In the genomic region with DNA sequence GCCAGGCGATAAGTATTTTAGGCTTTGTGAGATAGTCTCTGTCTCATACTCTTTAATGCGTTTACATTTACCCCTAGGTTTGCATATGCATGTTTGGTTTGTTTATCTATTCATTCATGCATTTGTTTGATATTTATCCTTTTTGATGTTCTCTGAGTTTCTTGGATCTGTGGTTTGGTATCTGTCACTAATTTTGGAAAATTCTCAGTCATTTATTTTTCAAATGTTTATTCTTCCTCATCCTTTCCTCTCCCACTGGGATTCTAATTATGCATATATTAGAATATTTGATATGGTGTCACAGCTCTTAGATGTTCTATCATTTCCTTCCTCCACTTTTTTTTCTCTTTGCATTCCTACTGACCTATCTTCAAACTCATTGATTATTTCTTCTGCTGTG, we compare ENCODE assay signal across 11 cellular contexts. TPM values are rescaled to one million over a fixed set of nuclear protein-coding genes. Genes with fewer than 3 reads are reported as not detected.
A peak's percentile ranks its signal among the peaks of the same experiment; 100 is the strongest.
DNase-seq lines count a peak whose midpoint lies in the region; ATAC-seq, FAIRE-seq and TF ChIP-seq lines count a peak whose summit lies in the region.
"Not testable (repeated sequence)": the region's sequence is repeated elsewhere in the genome, so short reads cannot be mapped to it uniquely, and the experiment has no call there.
"Had no signal": no experiment of that assay in that cellular context is flagged by ENCODE, and none has a peak within 500 bp of the region (broad histone marks: within the 10 kb centered on the region; RNA-seq: fewer than 3 reads in every experiment).

No MANE protein-coding gene starts in this region.

- not testable (repeated sequence) for H3K79me2 ChIP-seq in mesendoderm (ENCODE audit: control insufficient read depth, insufficient read depth, low read length)

- H3K27me3 Mint-ChIP-seq in nephron progenitor cell (ENCODE audit: low read depth, poor library complexity): not testable (repeated sequence)

- TF ChIP-seq CTCF in HEK293 (tag by site-specific recombination; IDR thresholded peaks at IDR 0.05); VCaP (conservative IDR thresholded peaks at IDR 0.05); nephron progenitor cell (IDR thresholded peaks at IDR 0.05); pancreas (IDR thresholded peaks at IDR 0.05): not testable (repeated sequence)

- not testable (repeated sequence) for H2BK5ac ChIP-seq in mesendoderm (ENCODE audit: low read length)

- H3K27ac ChIP-seq in HEK293 (ENCODE audit: extremely low read depth, low read depth, low read length) (0 out of 2 replicates have a peak overlapping the region, but pooled peaks have one; percentile 37), VCaP (peak overlapping the region; percentile 51; the same call in 1 of the 2 replicates), mesendoderm (ENCODE audit: low read depth, low read length) (peak overlapping the region; percentile 51)
- not testable (repeated sequence) for H3K27ac ChIP-seq in pancreas; small intestine (ENCODE audit: low read depth in 1 of 2, low read length in 1 of 2)

- H3K4ac ChIP-seq in mesendoderm (ENCODE audit: low read depth, low read length): not testable (repeated sequence)

- not testable (repeated sequence) for ATAC-seq in pancreas

- not testable (repeated sequence) for H3K9me3 ChIP-seq in HEK293 (ENCODE audit: control insufficient read depth, insufficient read depth, low read depth, low read length); pancreas; small intestine (ENCODE audit: control insufficient read depth, low read depth)

- not testable (repeated sequence) for H2BK15ac ChIP-seq in mesendoderm (replicated peaks; ENCODE audit: low read depth)

- not testable (repeated sequence) for H3K79me1 ChIP-seq in mesendoderm (ENCODE audit: low read length)

- not testable (repeated sequence) for H3K23ac ChIP-seq in mesendoderm (ENCODE audit: low read length)

- peaks cover 17% of the 10 kb centered on the region for H3K9me3 Mint-ChIP-seq in nephron progenitor cell

- H3K4me2 ChIP-seq in mesendoderm (ENCODE audit: low read length): not testable (repeated sequence)

- intact Hi-C loops in pancreas (cut with DNase I): not testable (repeated sequence)

- not testable (repeated sequence) for H3K9ac ChIP-seq in mesendoderm (ENCODE audit: low read length)

- H2AK5ac ChIP-seq in mesendoderm (ENCODE audit: low read length): not testable (repeated sequence)

- POLR2A ChIA-PET in HEK293 (lab: Yijun Ruan, JAX): not testable (repeated sequence)

- not testable (repeated sequence) for H3K4me3 ChIP-seq in HEK293 (ENCODE audit: low read depth, low read length); mesendoderm (ENCODE audit: low read length); pancreas; small intestine (ENCODE audit: low read depth in 1 of 2, low read length in 2 of 2)

- CTCF ChIA-PET in HEK293 (lab: Yijun Ruan, JAX): interaction anchor here (0.6 kb wide), 1 partner anchor 548 kb away, joined by 3 read pairs; no protein-coding TSS in a partner anchor

- peaks cover 64% of the 10 kb centered on the region for H3K36me3 Mint-ChIP-seq in nephron progenitor cell (ENCODE audit: low read depth)

- FAIRE-seq in colon (lab: Jason Lieb, UNC) (peak; percentile 85), endometrium (lab: Jason Lieb, UNC) (peak; percentile 80), pancreas (lab: Jason Lieb, UNC) (peak; percentile 77), small intestine (lab: Jason Lieb, UNC) (peak; percentile 19)

- not testable (repeated sequence) for H3K18ac ChIP-seq in mesendoderm (ENCODE audit: low read length)

- not testable (repeated sequence) for H3K4me1 ChIP-seq in HEK293 (ENCODE audit: control insufficient read depth, insufficient read depth, low read length); mesendoderm (ENCODE audit: control insufficient read depth, low read depth, low read length); pancreas; small intestine (ENCODE audit: control insufficient read depth in 2 of 2, insufficient read depth in 1 of 2, low read depth in 1 of 2, low read length in 1 of 2)

- H3K56ac ChIP-seq in mesendoderm (ENCODE audit: low read length): not testable (repeated sequence)

- H3K27ac Mint-ChIP-seq in nephron progenitor cell: peak overlapping the region; percentile 84

- not testable (repeated sequence) for H4K5ac ChIP-seq in mesendoderm (ENCODE audit: low read length)

- DNase-seq in mesendoderm, nephron progenitor cell, pancreas, small intestine: not testable (repeated sequence)

- not testable (repeated sequence) for H3K4me3 Mint-ChIP-seq in nephron progenitor cell

- not testable (repeated sequence) for H3K27me3 ChIP-seq in mesendoderm (ENCODE audit: insufficient read depth, low read length, poor library complexity); pancreas; small intestine (ENCODE audit: control insufficient read depth in 2 of 2, insufficient read depth in 2 of 2, low read length in 2 of 2)

- H3K36me3 ChIP-seq in HEK293 (ENCODE audit: control insufficient read depth in 2 of 2, insufficient read depth in 1 of 2, low read length in 2 of 2); mesendoderm (ENCODE audit: control insufficient read depth, insufficient read depth, low read length); pancreas; small intestine (ENCODE audit: control insufficient read depth in 2 of 2, insufficient read depth in 2 of 2, low read length in 2 of 2): not testable (repeated sequence)

- WGBS in mesendoderm (ENCODE audit: extremely low coverage, insufficient coverage, low lambda C conversion rate): no CpG with 5 or more reads among the region's 2 CpGs
- 93 to 96% methylated on average over 2 of the region's 2 CpGs for WGBS in pancreas, 2 donors
- 81 to 95% (median 87%) methylated on average over 2 of the region's 2 CpGs for WGBS in small intestine, 3 donors

- not testable (repeated sequence) for H4K8ac ChIP-seq in mesendoderm (ENCODE audit: low read depth, low read length)

- not testable (repeated sequence) for H2BK120ac ChIP-seq in mesendoderm (ENCODE audit: low read depth, low read length)

- H3K4me1 Mint-ChIP-seq in nephron progenitor cell: peaks cover 22% of the 10 kb centered on the region

TF ChIP-seq in HEK293, 187 proteins besides CTCF, POLR2A, EP300 and RAD21:
- peak; percentile 93 for TF ChIP-seq ZNF558 (tag by site-specific recombination; IDR thresholded peaks at IDR 0.05)

RNA-seq across cellular contexts. Expression of gene DPY19L2, which starts 11.9 kb away (rescaled TPM):
- polyA plus RNA-seq in mesendoderm (2013, experiment 1 of 2): 1.00 TPM
- 1.3 TPM for polyA plus RNA-seq in mesendoderm (2013, experiment 2 of 2)
- 1 to 10 TPM; 1.8 to 3.4 (median 2.2) TPM for total RNA-seq in pancreas
- 10 to 100 TPM in 1 of 2 donors, 1 to 10 TPM in 1; 6.6 to 13.8 TPM for polyA plus RNA-seq in pancreas
- 1 to 10 TPM in 1 of 3 donors, not detected in 2; 1.1 TPM for polyA plus RNA-seq in small intestine
- total RNA-seq: Caco-2; CD4-positive, alpha-beta T cell had no signal
- polyA plus RNA-seq: CD14-positive monocyte had no signal
